Comparison of ENCODE assay signal across 23 cellular contexts in the genomic region with DNA sequence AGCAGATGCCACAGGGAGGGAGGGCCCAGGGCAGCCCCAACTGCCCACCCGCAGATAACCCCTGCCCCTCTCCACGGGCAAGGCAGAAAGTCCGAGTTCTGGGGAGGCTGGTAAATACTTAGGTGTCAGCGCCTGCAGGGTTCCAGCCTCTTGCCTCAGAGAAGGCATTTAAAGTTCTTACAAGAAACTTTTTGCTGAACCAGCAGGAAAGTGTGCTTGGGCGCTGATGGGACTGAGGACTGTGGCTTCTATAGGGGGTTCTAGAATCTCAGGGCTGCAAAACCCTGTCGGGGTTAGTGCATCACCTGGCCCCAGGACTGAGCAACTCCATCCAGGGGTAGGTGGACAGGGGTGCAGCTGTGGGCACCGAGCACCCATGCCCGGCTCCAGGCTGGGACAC.
"Had no signal": no experiment of that assay in that cellular context is flagged by ENCODE, and none has a peak within 500 bp of the region (broad histone marks: within the 10 kb centered on the region; RNA-seq: fewer than 3 reads in every experiment).

No MANE protein-coding gene starts in this region.

- H3K27ac Mint-ChIP-seq: activated CD4-positive, alpha-beta memory T cell treated with anti-CD3 and anti-CD28 coated beads, Interleukin-2, amount 10 ng/mL, durations not matched to agents 7 days and 5 days; activated CD4-positive, alpha-beta T cell treated with anti-CD3 and anti-CD28 coated beads, Interleukin-2, amount 10 ng/mL, durations not matched to agents 7 days and 5 days; activated naive CD8-positive, alpha-beta T cell; activated T-helper 2 cell treated with anti-CD3 and anti-CD28 coated beads, Interferon-gamma antibody, Interleukin-2, Interleukin-4, amounts not matched to agents 10 μg/mL and 5 μg/mL and 100 μg/mL, durations not matched to agents 14 hours and 24 hours and 36 hours; naive thymus-derived CD4-positive, alpha-beta T cell; neural progenitor cell had no signal

- H3K4me3 Mint-ChIP-seq: activated CD4-positive, alpha-beta memory T cell treated with anti-CD3 and anti-CD28 coated beads, Interleukin-2, amount 10 ng/mL, durations not matched to agents 7 days and 5 days; activated CD4-positive, alpha-beta T cell treated with anti-CD3 and anti-CD28 coated beads, Interleukin-2, amount 10 ng/mL, durations not matched to agents 7 days and 5 days; activated naive CD8-positive, alpha-beta T cell; activated T-cell treated with anti-CD3 and anti-CD28 coated beads, Interleukin-2, amount 50 U/mL, for 4 hours; naive thymus-derived CD4-positive, alpha-beta T cell; neural progenitor cell had no signal

- H3K4me1 Mint-ChIP-seq: activated CD4-positive, alpha-beta memory T cell treated with anti-CD3 and anti-CD28 coated beads, Interleukin-2, amount 10 ng/mL, durations not matched to agents 7 days and 5 days; activated CD4-positive, alpha-beta T cell treated with anti-CD3 and anti-CD28 coated beads, Interleukin-2, amount 10 ng/mL, durations not matched to agents 7 days and 5 days had no signal

- ATAC-seq: activated T-cell treated with anti-CD3 and anti-CD28 coated beads, Interleukin-2, amount 50 U/mL, for 4 hours; body of pancreas; left lung; naive thymus-derived CD4-positive, alpha-beta T cell; upper lobe of right lung had no signal

- H3K36me3 Mint-ChIP-seq: activated naive CD8-positive, alpha-beta T cell; naive thymus-derived CD4-positive, alpha-beta T cell; neural progenitor cell had no signal

- H3K9me3 Mint-ChIP-seq: activated CD4-positive, alpha-beta memory T cell treated with anti-CD3 and anti-CD28 coated beads, Interleukin-2, amount 10 ng/mL, durations not matched to agents 7 days and 5 days; activated CD4-positive, alpha-beta T cell treated with anti-CD3 and anti-CD28 coated beads, Interleukin-2, amount 10 ng/mL, durations not matched to agents 7 days and 5 days; activated T-cell treated with anti-CD3 and anti-CD28 coated beads, Interleukin-2, amount 50 U/mL, for 4 hours; neural progenitor cell had no signal

- H3K27ac ChIP-seq: body of pancreas, colonic mucosa, left lung, neural progenitor cell, sigmoid colon, suprapubic skin, tibial artery, upper lobe of right lung had no signal

- DNase-seq: activated CD4-positive, alpha-beta memory T cell treated with anti-CD3 and anti-CD28 coated beads, Interleukin-2, amount 10 ng/mL, durations not matched to agents 7 days and 5 days; activated CD4-positive, alpha-beta T cell treated with anti-CD3 and anti-CD28 coated beads for 1 hour; activated CD4-positive, alpha-beta T cell treated with anti-CD3 and anti-CD28 coated beads, Interleukin-2, amount 10 ng/mL, durations not matched to agents 7 days and 5 days; activated naive CD4-positive, alpha-beta T cell treated with Interleukin-2 at 50 U/mL for 16 hours; activated T-cell treated with anti-CD3 and anti-CD28 coated beads, Interleukin-2, amount 50 U/mL, for 4 hours; anterior cingulate cortex; body of pancreas; colonic mucosa; effector CD8-positive, alpha-beta T cell; left lung; naive thymus-derived CD4-positive, alpha-beta T cell; occipital lobe; sigmoid colon; stimulated activated CD4-positive, alpha-beta T cell treated with anti-CD3 and anti-CD28 coated beads, Interleukin-15, amount 100 ng/mL, for 24 hours; stimulated activated CD4-positive, alpha-beta T cell treated with anti-CD3 and anti-CD28 coated beads, Interleukin-2, amount 100 ng/mL, for 24 hours; stimulated activated naive CD4-positive, alpha-beta T cell; T-helper 2 cell; tibial artery; upper lobe of right lung had no signal
